Comparison of ENCODE assay signal across 2 cellular contexts in genomic region chr5:132962429-132962928, GRCh38.
TF ChIP-seq lines count a peak whose summit lies in the region.

No MANE protein-coding gene starts in this region.

TF ChIP-seq in SK-N-SH, 30 proteins besides CTCF, POLR2A, EP300 and RAD21 (continued from another document):
- TF ChIP-seq YY1 (IDR thresholded peaks at IDR 0.05; ENCODE audit: low read depth) (no peak), CHD2 (IDR thresholded peaks at IDR 0.05; ENCODE audit: low read length, partially characterized antibody) (peak; percentile 98), TAF1 (IDR thresholded peaks at IDR 0.05; ENCODE audit: borderline replicate concordance, low read depth, low read length) (peak; percentile 15; the same call in 1 of the 2 replicates)

TF ChIP-seq in HepG2, 621 proteins besides CTCF, POLR2A, EP300 and RAD21 (continued from another document):
- TF ChIP-seq MIXL1 (CRISPR knock-in tag; IDR thresholded peaks at IDR 0.05) (0 out of 2 replicates have a peak, but pooled peaks have one; percentile 36), FOXK1 (CRISPR knock-in tag; IDR thresholded peaks at IDR 0.05; ENCODE audit: borderline replicate concordance, low read depth) (no peak)
TF ChIP-seq in HepG2: peak in this region for 25.
